ENCODE assay signal across 8 cellular contexts in genomic region chr3:112437146-112438022, GRCh38.
DNase-seq lines count a peak whose midpoint lies in the region; ATAC-seq and TF ChIP-seq lines count a peak whose summit lies in the region.

No MANE protein-coding gene starts in this region.

- no peaks in the 10 kb centered on the region for H3F3A ChIP-seq in SU-DHL-6 (ENCODE audit: insufficient read depth)

- TF ChIP-seq POLR2A in vagina (IDR thresholded peaks at IDR 0.05): no peak

- no peak overlapping the region for H3K4me2 ChIP-seq in SU-DHL-6 (ENCODE audit: low read depth, low read length, poor library complexity, severe bottlenecking)

- no peak overlapping the region for H3K9ac ChIP-seq in SU-DHL-6 (ENCODE audit: low read length)

- no peaks in the 10 kb centered on the region for H3K79me2 ChIP-seq in SU-DHL-6 (ENCODE audit: insufficient read depth, low read length)

- TF ChIP-seq CTCF in SU-DHL-6 (IDR thresholded peaks at IDR 0.05; ENCODE audit: insufficient read depth, low read length, poor library complexity, severe bottlenecking): peak; percentile 29
- TF ChIP-seq CTCF in fibroblast of pulmonary artery (IDR thresholded peaks at IDR 0.05; ENCODE audit: low read length, missing control alignments): peak; percentile 47
- TF ChIP-seq CTCF in upper lobe of right lung (IDR thresholded peaks at IDR 0.05): peak; percentile 39
- peak in 1 of 3 experiments; percentile 10 for TF ChIP-seq CTCF in vagina (IDR thresholded peaks at IDR 0.05)

- H3K27me3 ChIP-seq in SU-DHL-6 (ENCODE audit: low read length) (no peaks in the 10 kb centered on the region), upper lobe of right lung (no peaks in the 10 kb centered on the region), vagina (no peaks in the 10 kb centered on the region)

- intact Hi-C loops in upper lobe of right lung (cut with DNase I): no loop called here
- intact Hi-C loops in vagina (cut with DNase I): no loop called here

- H2AFZ ChIP-seq in SU-DHL-6 (ENCODE audit: low read depth, low read length, severe bottlenecking): peak overlapping the region; percentile 28

- no peaks in the 10 kb centered on the region for H3K9me2 ChIP-seq in SU-DHL-6 (replicated peaks; ENCODE audit: insufficient read depth, low read length)

- ATAC-seq in HG02798 (IDR thresholded peaks at IDR 0.05; ENCODE audit: poor library complexity, unreplicated experiment): peak; percentile 88
- ATAC-seq in upper lobe of right lung: peak; percentile 78
- no peak for ATAC-seq in HG03571 (IDR thresholded peaks at IDR 0.05; ENCODE audit: unreplicated experiment)

- 0 out of 2 replicates have a peak, but pooled peaks cover 2% of the 10 kb centered on the region for H3K36me3 ChIP-seq in SU-DHL-6 (ENCODE audit: low read length)
- H3K36me3 ChIP-seq in upper lobe of right lung: no peaks in the 10 kb centered on the region
- no peaks in the 10 kb centered on the region for H3K36me3 ChIP-seq in vagina

- H3K27ac ChIP-seq in SU-DHL-6 (ENCODE audit: low read depth, low read length) (no peak overlapping the region), upper lobe of right lung (no peak overlapping the region), vagina (no peak overlapping the region)

- DNase-seq in NCI-H2227 (lab: John Stamatoyannopoulos, UW; ENCODE audit: unreplicated experiment) (peak; percentile 0), NCI-H2227 treated with DMSO at 0.1 percent for 48 hours (lab: John Stamatoyannopoulos, UW) (no peak), fibroblast of pulmonary artery (ENCODE audit: low read depth) (peak; percentile 64), upper lobe of right lung (no peak), vagina (ENCODE audit: extremely low spot score in 2 of 2) (no peak)

- H3K4me3 ChIP-seq in SU-DHL-6 (ENCODE audit: insufficient read depth, low read length, poor library complexity, severe bottlenecking) (no peak overlapping the region), fibroblast of pulmonary artery (replicated peaks; ENCODE audit: low read depth, low read length) (no peak overlapping the region), upper lobe of right lung (no peak overlapping the region), vagina (no peak overlapping the region)

- H3K4me1 ChIP-seq in upper lobe of right lung: no peaks in the 10 kb centered on the region
- no peaks in the 10 kb centered on the region for H3K4me1 ChIP-seq in vagina

- H3K9me3 ChIP-seq in SU-DHL-6 (ENCODE audit: insufficient read depth, low read length) (no peaks in the 10 kb centered on the region), upper lobe of right lung (no peaks in the 10 kb centered on the region), vagina (no peaks in the 10 kb centered on the region)

- H4K20me1 ChIP-seq in SU-DHL-6 (ENCODE audit: low read depth, low read length): no peaks in the 10 kb centered on the region

Comparison
In these comparisons a context has a peak if more than half of its experiments do, and no peak if none do; other contexts are left out.
1. DNase-seq: peak in NCI-H2227 (single experiment) and fibroblast of pulmonary artery (single experiment); none in NCI-H2227 treated with DMSO at 0.1 percent for 48 hours (single experiment), upper lobe of right lung (single experiment) and vagina (0 of 2).